In the genomic region with DNA sequence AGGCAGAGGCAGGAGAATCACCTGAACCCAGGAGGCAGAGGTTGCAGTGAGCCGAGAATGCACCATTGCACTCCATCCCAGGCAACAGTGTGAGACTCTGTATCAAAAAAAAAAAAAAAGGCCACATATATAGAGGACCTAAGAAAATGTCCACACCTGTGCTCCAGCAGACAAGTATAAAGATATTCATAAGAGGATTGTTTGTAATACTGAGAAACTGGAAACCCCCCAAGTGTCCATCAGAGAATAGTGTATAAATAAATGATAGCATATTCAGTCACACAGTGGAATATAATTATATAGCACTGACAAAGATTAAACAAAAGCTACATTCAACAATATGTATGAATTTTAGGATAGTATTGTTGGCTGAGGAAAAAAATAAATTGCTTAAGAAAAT, we compare ENCODE assay signal across 27 cellular contexts.
"Had no signal": no experiment of that assay in that cellular context is flagged by ENCODE, and none has a peak within 500 bp of the region (broad histone marks: within the 10 kb centered on the region; RNA-seq: fewer than 3 reads in every experiment).

No MANE protein-coding gene starts in this region.

- H3K4me3 ChIP-seq: neural progenitor cell, ovary, psoas muscle, right lobe of liver, sigmoid colon, stomach, thoracic aorta, thyroid gland, tibial nerve, upper lobe of left lung, vagina had no signal

- H3K27me3 Mint-ChIP-seq: progenitor cell of endocrine pancreas; stimulated activated naive B cell treated with anti-CD40 and anti-IgM and Interleukin-4, amounts not matched to agents 10 μg/mL and 1 μg/mL and 100 μg/mL, for 72 hours; stimulated activated naive CD8-positive, alpha-beta T cell treated with anti-CD3 and anti-CD28 coated beads, Interleukin-15, Interleukin-2, amounts not matched to agents 100 ng/mL and 50 ng/mL, for 24 hours had no signal

- FAIRE-seq: small intestine, urothelium cell line had no signal

- H3K4me1 ChIP-seq: neural progenitor cell, parathyroid adenoma, psoas muscle, right lobe of liver, sigmoid colon, stomach, thyroid gland, tibial nerve, upper lobe of left lung, vagina had no signal

- H3K4me1 Mint-ChIP-seq: nephron; neural progenitor cell; stimulated activated effector memory CD8-positive, alpha-beta T cell treated with anti-CD3 and anti-CD28 coated beads, Interleukin-12 subunit alpha, Interleukin-12 subunit beta, amount 100 ng/mL, for 72 hours; stimulated activated naive B cell treated with anti-CD40 and anti-IgM and Interleukin-4, amounts not matched to agents 10 μg/mL and 1 μg/mL and 100 μg/mL, for 72 hours had no signal

- H3K27ac ChIP-seq: neural progenitor cell, ovary, parathyroid adenoma, psoas muscle, right lobe of liver, sigmoid colon, stomach, thoracic aorta, thyroid gland, tibial nerve, upper lobe of left lung, vagina had no signal

- H3K27me3 ChIP-seq: neural progenitor cell, ovary, right lobe of liver, sigmoid colon, stomach, thyroid gland, tibial nerve, upper lobe of left lung, vagina had no signal

- H3K27ac Mint-ChIP-seq: neural progenitor cell; progenitor cell of endocrine pancreas; stimulated activated effector memory CD8-positive, alpha-beta T cell treated with anti-CD3 and anti-CD28 coated beads, Interleukin-12 subunit alpha, Interleukin-12 subunit beta, amount 100 ng/mL, for 72 hours; stimulated activated naive B cell treated with anti-CD40 and anti-IgM and Interleukin-4, amounts not matched to agents 10 μg/mL and 1 μg/mL and 100 μg/mL, for 72 hours; stimulated activated naive CD8-positive, alpha-beta T cell treated with anti-CD3 and anti-CD28 coated beads, Interleukin-15, Interleukin-2, amounts not matched to agents 100 ng/mL and 50 ng/mL, for 24 hours had no signal

- ATAC-seq: psoas muscle; right cardiac atrium; right lobe of liver; stimulated activated effector memory CD8-positive, alpha-beta T cell treated with anti-CD3 and anti-CD28 coated beads, Interleukin-12 subunit alpha, Interleukin-12 subunit beta, amount 100 ng/mL, for 72 hours; stimulated activated naive B cell treated with anti-CD40 and anti-IgM and Interleukin-4, amounts not matched to agents 10 μg/mL and 1 μg/mL and 100 μg/mL, for 72 hours had no signal

- H3K4me3 Mint-ChIP-seq: nephron; neural progenitor cell; stimulated activated effector memory CD8-positive, alpha-beta T cell treated with anti-CD3 and anti-CD28 coated beads, Interleukin-12 subunit alpha, Interleukin-12 subunit beta, amount 100 ng/mL, for 72 hours; stimulated activated naive B cell treated with anti-CD40 and anti-IgM and Interleukin-4, amounts not matched to agents 10 μg/mL and 1 μg/mL and 100 μg/mL, for 72 hours; stimulated activated naive CD8-positive, alpha-beta T cell treated with anti-CD3 and anti-CD28 coated beads, Interleukin-15, Interleukin-2, amounts not matched to agents 100 ng/mL and 50 ng/mL, for 24 hours had no signal

- H3K9me3 Mint-ChIP-seq: nephron; neural progenitor cell; stimulated activated effector memory CD8-positive, alpha-beta T cell treated with anti-CD3 and anti-CD28 coated beads, Interleukin-12 subunit alpha, Interleukin-12 subunit beta, amount 100 ng/mL, for 72 hours; stimulated activated naive CD8-positive, alpha-beta T cell treated with anti-CD3 and anti-CD28 coated beads, Interleukin-15, Interleukin-2, amounts not matched to agents 100 ng/mL and 50 ng/mL, for 24 hours had no signal

- H3K9ac ChIP-seq: neural progenitor cell, parathyroid adenoma had no signal

- DNase-seq: occipital lobe; ovary; psoas muscle; right lobe of liver; sigmoid colon; small intestine; stimulated activated CD4-positive, alpha-beta T cell treated with anti-CD3 and anti-CD28 coated beads, Interleukin-15, amount 100 ng/mL, for 24 hours; stimulated activated CD4-positive, alpha-beta T cell treated with anti-CD3 and anti-CD28 coated beads, Interleukin-2, amount 100 ng/mL, for 24 hours; stimulated activated CD4-positive, alpha-beta T cell treated with anti-CD3 and anti-CD28 coated beads, Interleukin-2, amount 100 ng/mL, for 48 hours; stimulated activated CD4-positive, alpha-beta T cell treated with anti-CD3 and anti-CD28 coated beads, Interleukin-4, amount 100 ng/mL, for 24 hours; stimulated activated naive B cell treated with anti-CD40 and anti-IgM and Interleukin-4, amounts not matched to agents 10 μg/mL and 1 μg/mL and 100 μg/mL, for 72 hours; stimulated activated naive CD4-positive, alpha-beta T cell treated with Interleukin-2 at 50 U/mL for 16 hours; stomach; thyroid gland; trophoblast cell; upper lobe of left lung had no signal

- H3K36me3 Mint-ChIP-seq: neural progenitor cell; stimulated activated effector memory CD8-positive, alpha-beta T cell treated with anti-CD3 and anti-CD28 coated beads, Interleukin-12 subunit alpha, Interleukin-12 subunit beta, amount 100 ng/mL, for 72 hours; stimulated activated naive B cell treated with anti-CD40 and anti-IgM and Interleukin-4, amounts not matched to agents 10 μg/mL and 1 μg/mL and 100 μg/mL, for 72 hours had no signal

- H3K9me3 ChIP-seq: ovary, psoas muscle, right lobe of liver, sigmoid colon, stomach, thoracic aorta, thyroid gland, tibial nerve, upper lobe of left lung, vagina had no signal

- H3K36me3 ChIP-seq: neural progenitor cell, ovary, right lobe of liver, sigmoid colon, stomach, thoracic aorta, thyroid gland, tibial nerve, upper lobe of left lung, vagina had no signal
